15 cellular contexts compared by ENCODE assay signal in the genomic region with DNA sequence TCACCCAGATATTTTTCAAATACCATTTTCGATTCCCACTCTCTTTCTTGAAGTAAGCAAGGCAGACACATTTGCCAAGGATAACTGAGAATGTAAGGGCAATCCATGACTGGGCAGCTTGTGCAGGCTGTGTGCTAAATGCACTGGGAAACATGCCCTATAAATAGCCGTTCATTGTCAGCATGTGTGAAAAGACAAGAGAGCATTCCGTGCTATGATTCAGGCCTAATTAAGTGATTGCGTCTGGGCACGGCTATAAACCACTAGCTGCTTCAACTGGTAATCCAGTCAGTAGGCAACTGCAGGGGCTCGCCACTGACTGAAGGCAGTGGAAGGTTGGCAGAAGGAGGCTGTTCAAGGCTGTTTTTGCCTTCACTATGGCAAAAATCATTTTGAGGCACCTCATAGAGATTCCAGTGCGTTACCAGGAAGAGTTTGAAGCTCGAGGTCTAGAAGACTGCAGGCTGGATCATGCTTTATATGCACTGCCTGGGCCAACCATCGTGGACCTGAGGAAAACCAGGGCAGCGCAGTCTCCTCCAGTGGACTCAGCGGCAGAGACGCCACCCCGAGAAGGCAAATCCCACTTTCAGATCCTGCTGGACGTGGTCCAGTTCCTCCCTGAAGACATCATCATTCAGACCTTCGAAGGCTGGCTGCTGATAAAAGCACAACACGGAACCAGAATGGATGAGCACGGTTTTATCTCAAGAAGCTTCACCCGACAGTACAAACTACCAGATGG. TPM values are rescaled to one million over a fixed set of nuclear protein-coding genes. Genes with fewer than 3 reads are reported as not detected.
DNase-seq lines count a peak whose midpoint lies in the region; ATAC-seq and TF ChIP-seq lines count a peak whose summit lies in the region.
"Had no signal": no experiment of that assay in that cellular context is flagged by ENCODE, and none has a peak within 500 bp of the region (broad histone marks: within the 10 kb centered on the region; RNA-seq: fewer than 3 reads in every experiment).

Gene HSPB3, plus strand, starts transcription at position 287 of the 745 bp plus-strand sequence. Its CDS starts 91 bp downstream, at position 378.

- ATAC-seq in HG02571 (IDR thresholded peaks at IDR 0.05; ENCODE audit: unreplicated experiment) (no peak), HG02938 (IDR thresholded peaks at IDR 0.05; ENCODE audit: unreplicated experiment) (no peak)

- peak; percentile 17 for DNase-seq in NCI-H2107 treated with DMSO at 0.1 percent for 48 hours (lab: John Stamatoyannopoulos, UW; ENCODE audit: unreplicated experiment)
- DNase-seq in NCI-H2107 (lab: John Stamatoyannopoulos, UW), result no peak
- peak; percentile 60 for DNase-seq in inferior parietal cortex (ENCODE audit: extremely low spot score)
- DNase-seq in mucosa of gallbladder (ENCODE audit: low spot score), result no peak
- DNase-seq: activated CD8-positive, alpha-beta memory T cell treated with anti-CD3 and anti-CD28 coated beads, Interleukin-2, amount 50 U/mL, for 48 hours; immature natural killer cell; SHP77 had no signal

- H3K4me1 Mint-ChIP-seq in brain, result peaks cover 41% of the 10 kb centered on the region
- H3K4me1 Mint-ChIP-seq: central memory CD8-positive, alpha-beta T cell; immature natural killer cell had no signal

- H3K36me3 Mint-ChIP-seq in brain, result no peaks in the 10 kb centered on the region
- H3K36me3 Mint-ChIP-seq: immature natural killer cell, type B pancreatic cell had no signal

- peak within 1 kb of the TSS; percentile 27 to 92 (median 67) for H3K27ac Mint-ChIP-seq in brain
- H3K27ac Mint-ChIP-seq: immature natural killer cell had no signal

- H3K9me3 Mint-ChIP-seq in brain, result peaks cover 0 to 4% (median 0%) of the 10 kb centered on the region in 5 experiments
- H3K9me3 Mint-ChIP-seq: type B pancreatic cell had no signal

- peak within 1 kb of the TSS in 3 of 5 experiments; percentile 40 to 88 (median 77) for H3K4me3 Mint-ChIP-seq in brain
- H3K4me3 Mint-ChIP-seq: central memory CD8-positive, alpha-beta T cell; immature natural killer cell; type B pancreatic cell had no signal

- TF ChIP-seq CTCF in brain (conservative IDR thresholded peaks at IDR 0.05), result no peak

- H3K27ac ChIP-seq in temporal lobe (ENCODE audit: low read depth, low read length), result peak within 1 kb of the TSS; percentile 13
- H3K27ac ChIP-seq: BLaER1, KMS-11 had no signal

- peaks cover 3% of the 10 kb centered on the region for H3K27me3 Mint-ChIP-seq in brain
- H3K27me3 Mint-ChIP-seq: type B pancreatic cell had no signal

RNA-seq across cellular contexts. Expression of gene HSPB3, which starts in this region (rescaled TPM):
- 1.1 TPM for polyA plus RNA-seq in brain (ENCODE audit: insufficient read depth, low read depth, low replicate concordance)
- total RNA-seq in temporal lobe (4.7 TPM), mucosa of gallbladder (0.46 TPM)
- polyA plus RNA-seq: immature natural killer cell had no signal

Comparison
In these comparisons a context has a peak if more than half of its experiments do, and no peak if none do; other contexts are left out.
1. DNase-seq: peak in NCI-H2107 treated with DMSO at 0.1 percent for 48 hours (single experiment) and inferior parietal cortex (single experiment); none in NCI-H2107 (single experiment) and mucosa of gallbladder (single experiment).